In genomic region chr4:57110635-57111546, GRCh38 we compare ENCODE assay signal across 8 cellular contexts. TPM values are rescaled to one million over a fixed set of nuclear protein-coding genes. Genes with fewer than 3 reads are reported as not detected.
DNase-seq lines count a peak whose midpoint lies in the region; ATAC-seq, FAIRE-seq and TF ChIP-seq lines count a peak whose summit lies in the region.

No MANE protein-coding gene starts in this region.

- H3K27ac ChIP-seq in SJCRH30 (peak overlapping the region; percentile 14; the same call in 1 of the 2 replicates), kidney (ENCODE audit: low read depth in 2 of 2, low read length in 2 of 2) (peak overlapping the region; percentile 90 to 98)

- H3K36me3 ChIP-seq in SJCRH30 (no peaks in the 10 kb centered on the region), kidney (ENCODE audit: control insufficient read depth in 1 of 2, insufficient read depth in 2 of 2, low read length in 2 of 2) (no peaks in the 10 kb centered on the region)

- peak overlapping the region; percentile 63 for H3K4me3 ChIP-seq in SJCRH30
- H3K4me3 ChIP-seq in kidney (ENCODE audit: low read length in 2 of 2), result peak overlapping the region; percentile 54 to 76

- 0 out of 2 replicates have a peak, but pooled peaks cover 2% of the 10 kb centered on the region for H3K9me3 ChIP-seq in SJCRH30 (replicated peaks)
- H3K9me3 ChIP-seq in kidney (ENCODE audit: control insufficient read depth in 1 of 2, low read length in 2 of 2), result no peaks in the 10 kb centered on the region

- intact Hi-C loops in kidney (cut with DNase I), result no loop called here

- peak overlapping the region; percentile 12 to 92 for H3K9ac ChIP-seq in kidney (ENCODE audit: low read length in 2 of 2)

- peak; percentile 48 for ATAC-seq in HG02870 (IDR thresholded peaks at IDR 0.05; ENCODE audit: unreplicated experiment)

- no peak for FAIRE-seq in kidney (lab: Jason Lieb, UNC)

- DNase-seq in NCI-H524 (lab: John Stamatoyannopoulos, UW), result peak; percentile 34
- no peak for DNase-seq in NCI-H524 treated with DMSO at 0.1 percent for 48 hours (lab: John Stamatoyannopoulos, UW)
- DNase-seq in SJCRH30, result peak; percentile 40 to 61
- DNase-seq in dedifferentiated amniotic fluid mesenchymal stem cell (ENCODE audit: extremely low spot score), result peak; percentile 47
- DNase-seq in kidney, result peak; percentile 81
- DNase-seq in smooth muscle cell of the brain vasculature (ENCODE audit: low read depth, low spot score), result peak; percentile 69
- no peak for DNase-seq in NCI-H1436 treated with DMSO at 0.1 percent for 48 hours (lab: John Stamatoyannopoulos, UW)

- H3K4me1 ChIP-seq in SJCRH30, result peaks cover 3% of the 10 kb centered on the region; the same call in 1 of the 2 replicates
- H3K4me1 ChIP-seq in kidney (ENCODE audit: control insufficient read depth in 1 of 2, insufficient read depth in 1 of 2, low read depth in 1 of 2, low read length in 2 of 2), result peaks cover 11 to 12% of the 10 kb centered on the region in 2 donors

- no peak for TF ChIP-seq CTCF in kidney (IDR thresholded peaks at IDR 0.05; ENCODE audit: borderline replicate concordance, extremely low read depth, insufficient read depth)

- no peaks in the 10 kb centered on the region for H3K27me3 ChIP-seq in SJCRH30

RNA-seq across cellular contexts. Expression of gene IGFBP7, which starts 0.7 kb away (rescaled TPM):
- total RNA-seq in SJCRH30 (2014; rRNA removed; shearing (Covaris generic)), result 1.8 and 2.3 TPM in 2 replicates
- 1,703 TPM for total RNA-seq in kidney
- 2,157 TPM for polyA plus RNA-seq in kidney (ENCODE audit: insufficient read depth, low read depth, low replicate concordance)

Comparison
In these comparisons a context has a peak if more than half of its experiments do, and no peak if none do; other contexts are left out.
1. DNase-seq: peak in NCI-H524 (2 of 2), SJCRH30 (2 of 2), dedifferentiated amniotic fluid mesenchymal stem cell (single experiment), kidney (single experiment) and smooth muscle cell of the brain vasculature (single experiment); none in NCI-H524 treated with DMSO at 0.1 percent for 48 hours (single experiment) and NCI-H1436 treated with DMSO at 0.1 percent for 48 hours (single experiment).
2. RNA of gene IGFBP7, which starts 0.7 kb away (total RNA-seq): 1,703 TPM in kidney (single experiment); 1.8 to 2.3 TPM in SJCRH30; every median in the first group is over 100 times any median in the second.